Comparison of ENCODE assay signal across 21 cellular contexts in the genomic region with DNA sequence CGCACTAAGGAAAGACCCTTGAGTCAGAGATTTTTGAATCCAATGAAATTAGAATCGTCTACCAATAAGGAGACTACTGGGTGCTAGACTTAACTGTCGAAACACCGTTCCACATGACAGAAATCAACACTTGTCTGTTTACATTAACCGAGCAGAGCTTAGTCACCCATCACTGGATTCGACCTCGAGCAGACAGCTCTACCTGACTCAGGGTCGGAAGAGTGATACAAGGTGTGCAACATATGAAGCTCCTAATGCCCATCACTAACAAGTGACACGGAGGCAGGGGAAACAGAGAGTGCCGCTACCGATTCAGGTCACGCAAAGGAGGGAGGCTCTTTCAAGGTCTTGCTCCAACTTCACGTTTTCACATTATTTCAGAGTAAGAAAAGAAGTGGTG. TPM values are rescaled to one million over a fixed set of nuclear protein-coding genes. Genes with fewer than 3 reads are reported as not detected.
"Had no signal": no experiment of that assay in that cellular context is flagged by ENCODE, and none has a peak within 500 bp of the region (broad histone marks: within the 10 kb centered on the region; RNA-seq: fewer than 3 reads in every experiment).

No MANE protein-coding gene starts in this region.

- H3K4me1 Mint-ChIP-seq: central memory CD8-positive, alpha-beta T cell had no signal

- ATAC-seq: activated CD8-positive, alpha-beta T cell treated with anti-CD3 and anti-CD28 coated beads, Interleukin-2, amount 10 ng/mL, durations not matched to agents 7 days and 5 days; effector memory CD8-positive, alpha-beta T cell; left lung; naive thymus-derived CD4-positive, alpha-beta T cell had no signal

- H3K27ac ChIP-seq: dorsolateral prefrontal cortex, left lung, skin epidermis, VCaP had no signal

- H3K27me3 Mint-ChIP-seq: activated CD4-positive, alpha-beta T cell treated with anti-CD3 and anti-CD28 coated beads, Interleukin-2, amount 10 ng/mL, durations not matched to agents 7 days and 5 days; activated naive CD8-positive, alpha-beta T cell; central memory CD8-positive, alpha-beta T cell; effector memory CD8-positive, alpha-beta T cell; naive thymus-derived CD4-positive, alpha-beta T cell; stimulated activated naive CD8-positive, alpha-beta T cell treated with anti-CD3 and anti-CD28 coated beads, Interleukin-15, Interleukin-2, amounts not matched to agents 100 ng/mL and 50 ng/mL, for 24 hours had no signal

- H3K9me3 Mint-ChIP-seq: activated CD4-positive, alpha-beta T cell treated with anti-CD3 and anti-CD28 coated beads, Interleukin-2, amount 10 ng/mL, durations not matched to agents 7 days and 5 days; activated T-helper 1 cell treated with anti-CD3 and anti-CD28 coated beads, Interleukin-12 subunit alpha, Interleukin-12 subunit beta, Interleukin-2, Interleukin-4 antibody, amounts not matched to agents 30 ng/mL and 10 ng/mL and 1 ng/mL, durations not matched to agents 14 hours and 24 hours and 36 hours; central memory CD8-positive, alpha-beta T cell; effector memory CD8-positive, alpha-beta T cell; naive thymus-derived CD4-positive, alpha-beta T cell; stimulated activated naive CD8-positive, alpha-beta T cell treated with anti-CD3 and anti-CD28 coated beads, Interleukin-15, Interleukin-2, amounts not matched to agents 100 ng/mL and 50 ng/mL, for 24 hours; T-helper 2 cell treated with Interferon-gamma antibody and Interleukin-4, amounts not matched to agents 5 μg/mL and 100 μg/mL, for 36 hours had no signal

- H3K9me3 ChIP-seq: left lung, prostate gland, transverse colon, uterus had no signal

- H3K4me3 ChIP-seq: dorsolateral prefrontal cortex, left lung, lung, prostate gland, skin epidermis, transverse colon, uterus had no signal

- DNase-seq: activated CD4-positive, alpha-beta T cell treated with anti-CD3 and anti-CD28 coated beads, Interleukin-2, amount 10 ng/mL, durations not matched to agents 7 days and 5 days; activated CD4-positive, CD25-positive, alpha-beta regulatory T cell treated with anti-CD3 and anti-CD28 coated beads, Interleukin-2, amount 50 U/mL, for 72 hours; activated CD8-positive, alpha-beta T cell treated with anti-CD3 and anti-CD28 coated beads, Interleukin-2, amount 10 ng/mL, durations not matched to agents 7 days and 5 days; activated gamma-delta T cell; dorsolateral prefrontal cortex; effector memory CD8-positive, alpha-beta T cell; left lung; naive thymus-derived CD4-positive, alpha-beta T cell; right cardiac atrium; stimulated activated CD4-positive, alpha-beta T cell treated with anti-CD3 and anti-CD28 coated beads, Interleukin-1b, Interleukin-23, amount 100 ng/mL, for 48 hours; transverse colon; uterus had no signal

- H3K27ac Mint-ChIP-seq: activated CD4-positive, alpha-beta T cell treated with anti-CD3 and anti-CD28 coated beads, Interleukin-2, amount 10 ng/mL, durations not matched to agents 7 days and 5 days; activated CD8-positive, alpha-beta T cell treated with anti-CD3 and anti-CD28 coated beads, Interleukin-2, amount 10 ng/mL, durations not matched to agents 7 days and 5 days; activated naive CD8-positive, alpha-beta T cell; activated T-helper 1 cell treated with anti-CD3 and anti-CD28 coated beads, Interleukin-12 subunit alpha, Interleukin-12 subunit beta, Interleukin-2, Interleukin-4 antibody, amounts not matched to agents 30 ng/mL and 10 ng/mL and 1 ng/mL, durations not matched to agents 14 hours and 24 hours and 36 hours; effector memory CD8-positive, alpha-beta T cell; naive thymus-derived CD4-positive, alpha-beta T cell; T-helper 2 cell treated with Interferon-gamma antibody and Interleukin-4, amounts not matched to agents 5 μg/mL and 100 μg/mL, for 36 hours had no signal

- H3K27me3 ChIP-seq: dorsolateral prefrontal cortex, left lung, transverse colon, uterus had no signal

- H3K4me3 Mint-ChIP-seq: activated CD4-positive, alpha-beta T cell treated with anti-CD3 and anti-CD28 coated beads, Interleukin-2, amount 10 ng/mL, durations not matched to agents 7 days and 5 days; activated CD8-positive, alpha-beta T cell treated with anti-CD3 and anti-CD28 coated beads, Interleukin-2, amount 10 ng/mL, durations not matched to agents 7 days and 5 days; activated naive CD8-positive, alpha-beta T cell; activated T-helper 1 cell treated with anti-CD3 and anti-CD28 coated beads, Interleukin-12 subunit alpha, Interleukin-12 subunit beta, Interleukin-2, Interleukin-4 antibody, amounts not matched to agents 30 ng/mL and 10 ng/mL and 1 ng/mL, durations not matched to agents 14 hours and 24 hours and 36 hours; central memory CD8-positive, alpha-beta T cell; effector memory CD8-positive, alpha-beta T cell; naive thymus-derived CD4-positive, alpha-beta T cell; stimulated activated naive CD8-positive, alpha-beta T cell treated with anti-CD3 and anti-CD28 coated beads, Interleukin-15, Interleukin-2, amounts not matched to agents 100 ng/mL and 50 ng/mL, for 24 hours; T-helper 2 cell treated with Interferon-gamma antibody and Interleukin-4, amounts not matched to agents 5 μg/mL and 100 μg/mL, for 36 hours had no signal

- H3K36me3 ChIP-seq: prostate gland, transverse colon, uterus had no signal

RNA-seq across cellular contexts. Expression of gene FZD5, which starts 54.2 kb away (rescaled TPM):
- polyA plus RNA-seq: naive thymus-derived CD4-positive, alpha-beta T cell had no signal
